In the genomic region with DNA sequence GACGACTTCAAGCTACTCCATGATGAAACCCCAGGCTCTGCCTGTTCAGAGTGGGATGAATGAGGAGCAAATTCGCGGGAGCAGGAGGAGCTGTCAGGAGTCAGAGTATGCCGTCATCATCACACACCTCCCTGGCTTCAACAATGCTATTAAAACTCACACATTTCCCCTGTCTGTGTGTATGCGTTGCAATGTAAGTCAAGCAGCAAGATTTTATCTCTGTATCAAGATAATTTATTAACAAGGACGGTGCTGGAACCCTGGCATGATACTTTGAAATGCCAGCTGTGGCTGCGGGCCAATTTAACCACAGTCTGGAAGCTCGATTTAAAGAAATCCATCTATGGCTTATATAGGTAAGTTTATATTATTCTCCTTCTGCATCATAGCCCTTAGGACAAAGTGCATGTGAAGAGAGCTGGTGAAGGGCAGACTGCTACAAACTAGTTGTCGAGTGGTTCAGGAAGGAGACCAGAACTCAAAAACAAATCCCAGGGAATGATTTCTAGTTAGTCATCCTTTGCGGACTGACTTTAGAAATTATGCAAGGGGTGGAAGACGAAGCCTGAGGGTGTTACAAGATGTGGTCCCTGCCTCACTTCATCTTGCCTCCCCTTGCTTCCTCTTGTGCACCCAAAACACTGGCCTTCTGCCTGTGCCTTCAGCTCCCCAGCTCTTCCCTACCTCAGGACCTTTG, we compare ENCODE assay signal across 29 cellular contexts.
"Had no signal": no experiment of that assay in that cellular context is flagged by ENCODE, and none has a peak within 500 bp of the region (broad histone marks: within the 10 kb centered on the region; RNA-seq: fewer than 3 reads in every experiment).

No MANE protein-coding gene starts in this region.

- H3K9me3 Mint-ChIP-seq: activated CD4-positive, alpha-beta memory T cell treated with anti-CD3 and anti-CD28 coated beads, Interleukin-2, amount 10 ng/mL, durations not matched to agents 7 days and 5 days; activated naive CD4-positive, alpha-beta T cell treated with anti-CD3 and anti-CD28 coated beads, Interleukin-2, amount 10 ng/mL, durations not matched to agents 7 days and 5 days; activated T-cell treated with anti-CD3 and anti-CD28 coated beads, Interleukin-2, amount 50 U/mL, for 24 hours; endodermal cell; immature natural killer cell; natural killer cell; stimulated activated naive B cell treated with anti-CD40 and anti-IgM and Interleukin-4, amounts not matched to agents 10 μg/mL and 1 μg/mL and 100 μg/mL, for 72 hours had no signal

- H3K4me1 ChIP-seq: left lung, lower lobe of right lung, stomach, thyroid gland had no signal

- H3K36me3 ChIP-seq: heart left ventricle, left lung, lower lobe of right lung, stomach, thyroid gland, WERI-Rb-1 had no signal

- FAIRE-seq: TTC549 had no signal

- ATAC-seq: esophagus mucosa; heart left ventricle; left lung; lower lobe of right lung; natural killer cell; right cardiac atrium; stimulated activated naive B cell treated with anti-CD40 and anti-IgM and Interleukin-4, amounts not matched to agents 10 μg/mL and 1 μg/mL and 100 μg/mL, for 72 hours had no signal

- H3K27me3 ChIP-seq: heart left ventricle, left lung, stomach, thyroid gland had no signal

- H3K4me3 Mint-ChIP-seq: activated CD4-positive, alpha-beta memory T cell treated with anti-CD3 and anti-CD28 coated beads, Interleukin-2, amount 10 ng/mL, durations not matched to agents 7 days and 5 days; activated CD4-positive, alpha-beta T cell treated with anti-CD3 and anti-CD28 coated beads, Interleukin-2, amount 10 ng/mL, durations not matched to agents 24 days and 14 days; activated naive CD4-positive, alpha-beta T cell treated with anti-CD3 and anti-CD28 coated beads, Interleukin-2, amount 10 ng/mL, durations not matched to agents 7 days and 5 days; activated T-cell treated with anti-CD3 and anti-CD28 coated beads, Interleukin-2, amount 50 U/mL, for 24 hours; endodermal cell; immature natural killer cell; natural killer cell; stimulated activated naive B cell treated with anti-CD40 and anti-IgM and Interleukin-4, amounts not matched to agents 10 μg/mL and 1 μg/mL and 100 μg/mL, for 72 hours had no signal

- H3K27ac ChIP-seq: heart left ventricle, left lung, lower lobe of right lung, stomach, thyroid gland, WERI-Rb-1 had no signal

- H3K36me3 Mint-ChIP-seq: activated naive CD4-positive, alpha-beta T cell treated with anti-CD3 and anti-CD28 coated beads, Interleukin-2, amount 10 ng/mL, durations not matched to agents 7 days and 5 days; immature natural killer cell; natural killer cell; stimulated activated naive B cell treated with anti-CD40 and anti-IgM and Interleukin-4, amounts not matched to agents 10 μg/mL and 1 μg/mL and 100 μg/mL, for 72 hours had no signal

- H3K4me3 ChIP-seq: heart left ventricle, left lung, lower lobe of right lung, stomach, thyroid gland had no signal

- H3K9me3 ChIP-seq: heart left ventricle, left lung, lower lobe of right lung, stomach, thyroid gland had no signal

- DNase-seq: activated CD4-positive, alpha-beta memory T cell treated with anti-CD3 and anti-CD28 coated beads, Interleukin-2, amount 10 ng/mL, durations not matched to agents 7 days and 5 days; activated CD4-positive, alpha-beta T cell treated with anti-CD3 and anti-CD28 coated beads, Interleukin-2, amount 10 ng/mL, durations not matched to agents 24 days and 14 days; activated CD4-positive, CD25-positive, alpha-beta regulatory T cell treated with anti-CD3 and anti-CD28 coated beads, Interleukin-2, amount 50 U/mL, for 72 hours; activated CD8-positive, alpha-beta memory T cell treated with anti-CD3 and anti-CD28 coated beads, Interleukin-2, amount 50 U/mL, for 48 hours; activated gamma-delta T cell; activated naive CD4-positive, alpha-beta T cell treated with anti-CD3 and anti-CD28 coated beads, Interleukin-2, amount 10 ng/mL, durations not matched to agents 7 days and 5 days; activated T-cell treated with anti-CD3 and anti-CD28 coated beads, Interleukin-2, amount 50 U/mL, for 24 hours; amygdala; central memory CD4-positive, alpha-beta T cell; endodermal cell; foreskin fibroblast; heart left ventricle; hypothalamus; immature natural killer cell; left lung; lower lobe of right lung; mesendoderm; natural killer cell; posterior cingulate gyrus; right cardiac atrium; stimulated activated CD4-positive, alpha-beta T cell treated with anti-CD3 and anti-CD28 coated beads, Interleukin-15, amount 100 ng/mL, for 24 hours; stimulated activated CD4-positive, alpha-beta T cell treated with anti-CD3 and anti-CD28 coated beads, Interleukin-2, amount 100 ng/mL, for 24 hours; stimulated activated naive B cell treated with anti-CD40 and anti-IgM and Interleukin-4, amounts not matched to agents 10 μg/mL and 1 μg/mL and 100 μg/mL, for 72 hours; stomach; T-helper 9 cell; thyroid gland; WERI-Rb-1 had no signal

- H3K27ac Mint-ChIP-seq: activated CD4-positive, alpha-beta memory T cell treated with anti-CD3 and anti-CD28 coated beads, Interleukin-2, amount 10 ng/mL, durations not matched to agents 7 days and 5 days; activated CD4-positive, alpha-beta T cell treated with anti-CD3 and anti-CD28 coated beads, Interleukin-2, amount 10 ng/mL, durations not matched to agents 24 days and 14 days; activated naive CD4-positive, alpha-beta T cell treated with anti-CD3 and anti-CD28 coated beads, Interleukin-2, amount 10 ng/mL, durations not matched to agents 7 days and 5 days; activated T-cell treated with anti-CD3 and anti-CD28 coated beads, Interleukin-2, amount 50 U/mL, for 24 hours; endodermal cell; immature natural killer cell; natural killer cell; stimulated activated naive B cell treated with anti-CD40 and anti-IgM and Interleukin-4, amounts not matched to agents 10 μg/mL and 1 μg/mL and 100 μg/mL, for 72 hours had no signal

- H3K27me3 Mint-ChIP-seq: activated CD4-positive, alpha-beta T cell treated with anti-CD3 and anti-CD28 coated beads, Interleukin-2, amount 10 ng/mL, durations not matched to agents 24 days and 14 days; activated T-cell treated with anti-CD3 and anti-CD28 coated beads, Interleukin-2, amount 50 U/mL, for 24 hours had no signal
